In the genomic region with DNA sequence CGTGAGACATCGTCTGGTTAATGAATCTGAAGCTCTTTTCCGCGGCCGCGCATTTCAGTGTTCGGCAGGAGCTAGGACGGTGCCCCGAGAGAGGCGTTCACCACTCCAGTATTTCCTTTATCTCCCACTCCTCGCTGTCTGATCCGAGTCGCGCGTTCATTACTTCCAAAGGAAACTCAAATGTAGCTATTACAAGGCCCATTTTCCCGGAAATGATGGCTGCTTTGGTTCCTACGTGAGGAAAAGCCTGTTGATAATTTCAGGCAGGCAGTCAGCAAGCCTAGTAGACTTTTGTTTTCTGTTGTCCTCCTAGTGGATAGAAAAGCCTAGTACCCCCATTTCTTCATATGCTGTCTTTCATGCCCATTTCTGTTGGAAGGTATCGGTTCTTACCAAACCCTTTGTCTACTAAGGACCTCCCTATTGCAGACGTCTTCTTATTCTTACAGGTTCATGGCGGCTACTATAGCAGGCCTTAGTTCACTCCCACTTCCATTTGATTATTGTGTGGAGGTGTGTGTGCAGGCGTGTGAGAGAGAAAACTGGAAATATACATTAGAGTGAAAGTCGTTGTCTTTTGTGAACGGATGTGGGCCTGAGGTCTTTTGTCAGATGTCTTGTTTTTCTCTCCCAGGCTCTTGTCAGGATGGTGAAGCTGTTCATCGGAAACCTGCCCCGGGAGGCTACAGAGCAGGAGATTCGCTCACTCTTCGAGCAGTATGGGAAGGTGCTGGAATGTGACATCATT, we compare ENCODE assay signal across 8 cellular contexts. TPM values are rescaled to one million over a fixed set of nuclear protein-coding genes. Genes with fewer than 3 reads are reported as not detected.
DNase-seq lines count a peak whose midpoint lies in the region; ATAC-seq and TF ChIP-seq lines count a peak whose summit lies in the region.

No MANE protein-coding gene starts in this region.

- H3K9me3 ChIP-seq in SJSA1 (replicated peaks) (no peaks in the 10 kb centered on the region), upper lobe of right lung (no peaks in the 10 kb centered on the region)

- H3K36me3 ChIP-seq in SJSA1: peaks cover 94% of the 10 kb centered on the region
- peaks cover 45% of the 10 kb centered on the region for H3K36me3 ChIP-seq in upper lobe of right lung

- H3K4me1 ChIP-seq in SJSA1 (replicated peaks) (peaks cover 39% of the 10 kb centered on the region), upper lobe of right lung (peaks cover 51% of the 10 kb centered on the region)

- no peak for DNase-seq in SJSA1 (ENCODE audit: low read depth in 1 of 2, low spot score in 2 of 2)
- peak; percentile 40 to 57 for DNase-seq in dermis microvascular lymphatic vessel endothelial cell (ENCODE audit: low read depth in 2 of 2)
- DNase-seq in mesothelial cell of epicardium (ENCODE audit: low spot score in 2 of 2, unreplicated experiment in 2 of 2): no peak
- no peak for DNase-seq in upper lobe of right lung

- intact Hi-C loops in upper lobe of right lung (cut with DNase I): no loop called here

- H3K27me3 Mint-ChIP-seq in mesothelial cell of epicardium (ENCODE audit: low read depth): no peaks in the 10 kb centered on the region

- peak overlapping the region; percentile 88 for H3K4me3 ChIP-seq in GM08714 (ENCODE audit: low read length)
- H3K4me3 ChIP-seq in SJSA1: peak overlapping the region; percentile 58
- peak overlapping the region; percentile 78 for H3K4me3 ChIP-seq in upper lobe of right lung

- ATAC-seq in upper lobe of right lung: no peak
- no peak for ATAC-seq in HG03280 (IDR thresholded peaks at IDR 0.05; ENCODE audit: unreplicated experiment)
- ATAC-seq in HG03139 (IDR thresholded peaks at IDR 0.05; ENCODE audit: unreplicated experiment): no peak

- TF ChIP-seq CTCF in 22Rv1 (IDR thresholded peaks at IDR 0.05) (no peak), mesothelial cell of epicardium (IDR thresholded peaks at IDR 0.05; ENCODE audit: unreplicated experiment) (no peak), upper lobe of right lung (IDR thresholded peaks at IDR 0.05) (peak; percentile 6)

- peak overlapping the region; percentile 100 for H3K27ac Mint-ChIP-seq in mesothelial cell of epicardium

- H3K36me3 Mint-ChIP-seq in mesothelial cell of epicardium: peaks cover 36% of the 10 kb centered on the region

- H3K27ac ChIP-seq in 22Rv1 (peak overlapping the region; percentile 86), SJSA1 (peak overlapping the region; percentile 56), upper lobe of right lung (peak overlapping the region; percentile 82)

- H3K9me3 Mint-ChIP-seq in mesothelial cell of epicardium: no peaks in the 10 kb centered on the region

- H3K4me1 Mint-ChIP-seq in mesothelial cell of epicardium: peaks cover 58% of the 10 kb centered on the region

- peak overlapping the region; percentile 97 for H3K4me3 Mint-ChIP-seq in mesothelial cell of epicardium

- H3K27me3 ChIP-seq in SJSA1 (replicated peaks) (no peaks in the 10 kb centered on the region), upper lobe of right lung (no peaks in the 10 kb centered on the region)

RNA-seq across cellular contexts. Expression of a gene that starts 0.7 kb away (rescaled TPM):
- 136 and 170 TPM in 2 replicates for total RNA-seq in SJSA1 (2014; rRNA removed; shearing (Covaris generic))
- total RNA-seq in dermis microvascular lymphatic vessel endothelial cell (122 and 162 TPM in 2 replicates), mesothelial cell of epicardium (240 to 248 TPM (median 242 TPM) in 3 replicates), upper lobe of right lung (98.9 TPM)

RNA-seq across cellular contexts. Expression of a gene that starts 22.8 kb away (rescaled TPM):
- 33.1 and 57.8 TPM in 2 replicates for total RNA-seq in SJSA1 (2014; rRNA removed; shearing (Covaris generic))
- total RNA-seq in dermis microvascular lymphatic vessel endothelial cell: 19.6 and 21.5 TPM in 2 replicates
- 126 to 135 TPM (median 128 TPM) in 3 replicates for total RNA-seq in mesothelial cell of epicardium
- 63.3 TPM for total RNA-seq in upper lobe of right lung

RNA-seq across cellular contexts. Expression of a gene that starts 38.4 kb away (rescaled TPM):
- 39.7 and 47.8 TPM in 2 replicates for total RNA-seq in SJSA1 (2014; rRNA removed; shearing (Covaris generic))
- total RNA-seq in dermis microvascular lymphatic vessel endothelial cell (18.4 and 23.6 TPM in 2 replicates), mesothelial cell of epicardium (38.7 to 40.7 TPM (median 39.6 TPM) in 3 replicates), upper lobe of right lung (9.5 TPM)

RNA-seq across cellular contexts. Expression of a gene that starts 46.3 kb away (rescaled TPM):
- total RNA-seq in SJSA1 (2014; rRNA removed; shearing (Covaris generic)): 44.8 and 46.6 TPM in 2 replicates
- 28.0 and 34.6 TPM in 2 replicates for total RNA-seq in dermis microvascular lymphatic vessel endothelial cell
- 79.8 to 81.4 TPM (median 80.7 TPM) in 3 replicates for total RNA-seq in mesothelial cell of epicardium
- total RNA-seq in upper lobe of right lung: 31.9 TPM

RNA-seq across cellular contexts. Expression of a gene that starts 46.4 kb away (rescaled TPM):
- 0.34 TPM in 1 of 2 replicates, not detected in the other for total RNA-seq in SJSA1 (2014; rRNA removed; shearing (Covaris generic))
- 0.13 TPM in 2 replicates for total RNA-seq in dermis microvascular lymphatic vessel endothelial cell
- 0.25 to 0.42 TPM (median 0.41 TPM) in 3 replicates for total RNA-seq in mesothelial cell of epicardium
- total RNA-seq in upper lobe of right lung: 0.26 TPM

Comparison
In these comparisons a context has a peak if more than half of its experiments do, and no peak if none do; other contexts are left out.
1. DNase-seq: peak in dermis microvascular lymphatic vessel endothelial cell (2 of 2); none in SJSA1 (0 of 2), mesothelial cell of epicardium (0 of 2) and upper lobe of right lung (single experiment).
2. Peak in every context shown above with its lines, with median percentiles within 50 percentile points of each other: H3K27ac ChIP-seq and H3K4me3 ChIP-seq.